In genomic region chr5:131222731-131223130, GRCh38 we compare ENCODE assay signal across 21 cellular contexts. TPM values are rescaled to one million over a fixed set of nuclear protein-coding genes. Genes with fewer than 3 reads are reported as not detected.
DNase-seq lines count a peak whose midpoint lies in the region; ATAC-seq, FAIRE-seq and TF ChIP-seq lines count a peak whose summit lies in the region.
"Had no signal": no experiment of that assay in that cellular context is flagged by ENCODE, and none has a peak within 500 bp of the region (broad histone marks: within the 10 kb centered on the region; RNA-seq: fewer than 3 reads in every experiment).

No MANE protein-coding gene starts in this region.

- BruUV-seq in GM12878 (replicated peaks; lab: Mats Ljungman, UMichigan) = no TSS peak

- no peak for TF ChIP-seq EP300 in GM12878 (IDR thresholded peaks at IDR 0.05; ENCODE audit: borderline replicate concordance in 1 of 2, control insufficient read depth in 1 of 2, low read depth in 2 of 2, low read length in 2 of 2)

- RAD21 ChIA-PET in GM12878 (lab: Charles Lee; ENCODE audit: unreplicated experiment) = interaction anchor here (1.0 to 10.4 kb wide), 12 partner anchors 9 to 162 kb away, joined by 3 to 161 read pairs (median 10); partner anchors contain the start of genes CDC42SE2 and HINT1

- peak overlapping the region; percentile 78; the same call in 1 of the 2 replicates for H3K27ac ChIP-seq in GM12878 (ENCODE audit: control insufficient read depth, insufficient read depth)
- H3K27ac ChIP-seq: BLaER1, SK-N-MC had no signal

- H3K79me2 ChIP-seq in GM12878 (ENCODE audit: control insufficient read depth, insufficient read depth, low read length) = peaks cover 84% of the 10 kb centered on the region

- DNase-seq in activated naive CD8-positive, alpha-beta T cell treated with anti-CD3 and anti-CD28 coated beads, Interleukin-2, amount 10 ng/mL, durations not matched to agents 7 days and 5 days = no peak
- DNase-seq in activated naive CD8-positive, alpha-beta T cell treated with anti-CD3 and anti-CD28 coated beads for 36 hours = no peak
- DNase-seq in GM12865 (ENCODE audit: low read depth) (no peak), GM12878 (ENCODE audit: low read depth, low spot score) (no peak), DMS114 treated with DMSO at 0.1 percent for 48 hours (lab: John Stamatoyannopoulos, UW; ENCODE audit: unreplicated experiment) (no peak), mucosa of descending colon (no peak)
- no peak for DNase-seq in activated CD4-positive, alpha-beta memory T cell treated with anti-CD3 and anti-CD28 coated beads, Interleukin-2, amount 10 ng/mL, durations not matched to agents 7 days and 5 days
- DNase-seq: Caco-2; CD4-positive, alpha-beta T cell; DMS 273 treated with DMSO at 0.1 percent for 48 hours; DND-41; H7; NCI-H1694; NCI-H2081 treated with DMSO at 0.1 percent for 48 hours; NCI-H446 treated with DMSO at 0.1 percent for 48 hours; NCI-H526 treated with DMSO at 0.1 percent for 48 hours; PC-3; RPMI8226; SHP77 treated with DMSO at 0.1 percent for 48 hours had no signal

- H3K9me3 ChIP-seq in GM12878 (replicated peaks; ENCODE audit: control insufficient read depth, insufficient read depth, low read length) (no peaks in the 10 kb centered on the region), mucosa of descending colon (no peaks in the 10 kb centered on the region)
- H3K9me3 ChIP-seq: BLaER1, Caco-2 had no signal

- H3K27me3 ChIP-seq in GM12878 (replicated peaks in 1 of 2; ENCODE audit: control insufficient read depth in 2 of 2, insufficient read depth in 2 of 2, low read length in 1 of 2) = no peaks in the 10 kb centered on the region
- H3K27me3 ChIP-seq: BLaER1 had no signal

- H3K9me3 Mint-ChIP-seq in activated naive CD8-positive, alpha-beta T cell treated with anti-CD3 and anti-CD28 coated beads, Interleukin-2, amount 10 ng/mL, durations not matched to agents 7 days and 5 days = no peaks in the 10 kb centered on the region
- no peaks in the 10 kb centered on the region for H3K9me3 Mint-ChIP-seq in activated naive CD8-positive, alpha-beta T cell treated with anti-CD3 and anti-CD28 coated beads for 36 hours
- H3K9me3 Mint-ChIP-seq in activated CD4-positive, alpha-beta memory T cell treated with anti-CD3 and anti-CD28 coated beads, Interleukin-2, amount 10 ng/mL, durations not matched to agents 7 days and 5 days = no peaks in the 10 kb centered on the region
- H3K9me3 Mint-ChIP-seq: CD4-positive, alpha-beta T cell had no signal

- POLR2A ChIA-PET in activated naive CD8-positive, alpha-beta T cell treated with anti-CD3 and anti-CD28 coated beads, Interleukin-2, amount 10 ng/mL, durations not matched to agents 7 days and 5 days (lab: Charles Lee) = interaction anchor here (1.1 kb wide), 1 partner anchor 41 kb away, joined by 4 read pairs; the partner anchor contains the start of gene CDC42SE2
- POLR2A ChIA-PET in GM12878 (lab: Charles Lee) = interaction anchor here (0.8 to 19.3 kb wide), 10 partner anchors 10 to 171 kb away, joined by 4 to 309 read pairs (median 10); partner anchors contain the start of gene CDC42SE2
- POLR2A ChIA-PET in activated CD4-positive, alpha-beta memory T cell treated with anti-CD3 and anti-CD28 coated beads, Interleukin-2, amount 10 ng/mL, durations not matched to agents 7 days and 5 days (lab: Charles Lee) = interaction anchor here (0.9 to 3.3 kb wide), 6 partner anchors 8 to 59 kb away, joined by 3 to 17 read pairs (median 3); partner anchors contain the start of gene CDC42SE2

- H3K36me3 Mint-ChIP-seq in activated naive CD8-positive, alpha-beta T cell treated with anti-CD3 and anti-CD28 coated beads, Interleukin-2, amount 10 ng/mL, durations not matched to agents 7 days and 5 days = peaks cover 2% of the 10 kb centered on the region
- peaks cover 9% of the 10 kb centered on the region for H3K36me3 Mint-ChIP-seq in activated naive CD8-positive, alpha-beta T cell treated with anti-CD3 and anti-CD28 coated beads for 36 hours
- peaks cover 2% of the 10 kb centered on the region for H3K36me3 Mint-ChIP-seq in activated CD4-positive, alpha-beta memory T cell treated with anti-CD3 and anti-CD28 coated beads, Interleukin-2, amount 10 ng/mL, durations not matched to agents 7 days and 5 days (ENCODE audit: low read depth)

- peaks cover 11% of the 10 kb centered on the region for H3K4me1 Mint-ChIP-seq in activated naive CD8-positive, alpha-beta T cell treated with anti-CD3 and anti-CD28 coated beads, Interleukin-2, amount 10 ng/mL, durations not matched to agents 7 days and 5 days
- H3K4me1 Mint-ChIP-seq in activated naive CD8-positive, alpha-beta T cell treated with anti-CD3 and anti-CD28 coated beads for 36 hours = peaks cover 32% of the 10 kb centered on the region
- peaks cover 28% of the 10 kb centered on the region for H3K4me1 Mint-ChIP-seq in activated CD4-positive, alpha-beta memory T cell treated with anti-CD3 and anti-CD28 coated beads, Interleukin-2, amount 10 ng/mL, durations not matched to agents 7 days and 5 days

- TF ChIP-seq CTCF in GM12865 (IDR thresholded peaks at IDR 0.05; ENCODE audit: insufficient read depth, low read depth, low read length, missing control alignments) = no peak
- no peak for TF ChIP-seq CTCF in GM12878 (IDR thresholded peaks at IDR 0.05 in 2 of 3, conservative IDR thresholded peaks at IDR 0.05 in 1 of 3; ENCODE audit: control insufficient read depth in 2 of 3, extremely low read depth in 1 of 3, insufficient read depth in 1 of 3, low read depth in 3 of 3, low read length in 3 of 3)
- no peak for TF ChIP-seq CTCF in mucosa of descending colon (IDR thresholded peaks at IDR 0.05)

- no peaks in the 10 kb centered on the region; a peak in 1 of 4 replicates for H3K36me3 ChIP-seq in GM12878 (ENCODE audit: control insufficient read depth in 2 of 2, insufficient read depth in 2 of 2, low read length in 1 of 2)
- H3K36me3 ChIP-seq in mucosa of descending colon (ENCODE audit: low read depth) = no peaks in the 10 kb centered on the region
- H3K36me3 ChIP-seq: BLaER1 had no signal

- in situ Hi-C loops in GM12878 (cut with MboI) = no loop called here

- H3K4me1 ChIP-seq in GM12878 (ENCODE audit: control insufficient read depth, insufficient read depth, low read length) (peaks cover 27% of the 10 kb centered on the region), mucosa of descending colon (ENCODE audit: low read depth) (peaks cover 16% of the 10 kb centered on the region)
- H3K4me1 ChIP-seq: BLaER1, Caco-2 had no signal

- H3K4me3 Mint-ChIP-seq in activated naive CD8-positive, alpha-beta T cell treated with anti-CD3 and anti-CD28 coated beads, Interleukin-2, amount 10 ng/mL, durations not matched to agents 7 days and 5 days = no peak overlapping the region
- no peak overlapping the region for H3K4me3 Mint-ChIP-seq in activated naive CD8-positive, alpha-beta T cell treated with anti-CD3 and anti-CD28 coated beads for 36 hours
- H3K4me3 Mint-ChIP-seq in activated CD4-positive, alpha-beta memory T cell treated with anti-CD3 and anti-CD28 coated beads, Interleukin-2, amount 10 ng/mL, durations not matched to agents 7 days and 5 days = no peak overlapping the region
- H3K4me3 Mint-ChIP-seq: CD4-positive, alpha-beta T cell had no signal

- FAIRE-seq in GM12878 (lab: Jason Lieb, UNC) = no peak

- intact Hi-C loops in GM12878 (cut with micrococcal nuclease; ENCODE audit: unreplicated experiment) (no loop called here), mucosa of descending colon (cut with DNase I, micrococcal nuclease) (no loop called here)

- no peak for TF ChIP-seq POLR2A in GM12878 (IDR thresholded peaks at IDR 0.05; ENCODE audit: low read depth, low read length)

- ATAC-seq in activated naive CD8-positive, alpha-beta T cell treated with anti-CD3 and anti-CD28 coated beads, Interleukin-2, amount 10 ng/mL, durations not matched to agents 7 days and 5 days (ENCODE audit: low read depth) = no peak
- no peak for ATAC-seq in GM12878
- no peak for ATAC-seq in mucosa of descending colon
- ATAC-seq: PC-3 had no signal

- peak overlapping the region; percentile 30 for H3K27ac Mint-ChIP-seq in activated naive CD8-positive, alpha-beta T cell treated with anti-CD3 and anti-CD28 coated beads, Interleukin-2, amount 10 ng/mL, durations not matched to agents 7 days and 5 days
- no peak overlapping the region for H3K27ac Mint-ChIP-seq in activated naive CD8-positive, alpha-beta T cell treated with anti-CD3 and anti-CD28 coated beads for 36 hours
- no peak overlapping the region for H3K27ac Mint-ChIP-seq in activated CD4-positive, alpha-beta memory T cell treated with anti-CD3 and anti-CD28 coated beads, Interleukin-2, amount 10 ng/mL, durations not matched to agents 7 days and 5 days
- H3K27ac Mint-ChIP-seq: CD4-positive, alpha-beta T cell had no signal

- H2AFZ ChIP-seq in GM12878 (ENCODE audit: control insufficient read depth, low read depth, low read length) = no peak overlapping the region

- CTCF ChIA-PET in GM12878 (lab: Yijun Ruan, JAX) = interaction anchor here (0.6 to 8.7 kb wide), 7 partner anchors 9 to 193 kb away, joined by 3 to 65 read pairs (median 4); partner anchors contain the start of gene CDC42SE2
- CTCF ChIA-PET in activated CD4-positive, alpha-beta memory T cell treated with anti-CD3 and anti-CD28 coated beads, Interleukin-2, amount 10 ng/mL, durations not matched to agents 7 days and 5 days (lab: Charles Lee) = interaction anchor here (0.7 to 1.5 kb wide), 4 partner anchors 9 to 16 kb away, joined by 3 to 4 read pairs (median 3); no protein-coding TSS in a partner anchor

- TF ChIP-seq RAD21 in GM12878 (IDR thresholded peaks at IDR 0.05; ENCODE audit: insufficient read depth, low read depth, low read length) = no peak

- H4K20me1 ChIP-seq in GM12878 (ENCODE audit: control insufficient read depth, insufficient read depth) = no peaks in the 10 kb centered on the region
- H4K20me1 ChIP-seq: BLaER1 had no signal

- H3K9ac ChIP-seq in GM12878 (ENCODE audit: control insufficient read depth, insufficient read depth, low read length) = 0 out of 2 replicates have a peak overlapping the region, but pooled peaks have one; percentile 24
- H3K9ac ChIP-seq: BLaER1 had no signal

- H3K27me3 Mint-ChIP-seq in activated naive CD8-positive, alpha-beta T cell treated with anti-CD3 and anti-CD28 coated beads, Interleukin-2, amount 10 ng/mL, durations not matched to agents 7 days and 5 days = no peaks in the 10 kb centered on the region
- H3K27me3 Mint-ChIP-seq in activated naive CD8-positive, alpha-beta T cell treated with anti-CD3 and anti-CD28 coated beads for 36 hours = no peaks in the 10 kb centered on the region
- H3K27me3 Mint-ChIP-seq in activated CD4-positive, alpha-beta memory T cell treated with anti-CD3 and anti-CD28 coated beads, Interleukin-2, amount 10 ng/mL, durations not matched to agents 7 days and 5 days = no peaks in the 10 kb centered on the region
- H3K27me3 Mint-ChIP-seq: CD4-positive, alpha-beta T cell had no signal

- SMC1A ChIA-PET in GM12878 (lab: Charles Lee; ENCODE audit: uncharacterized antibody, unreplicated experiment) = interaction anchor here (0.9 to 26.7 kb wide), 16 partner anchors 10 to 192 kb away, joined by 3 to 1218 read pairs (median 6); partner anchors contain the start of gene CDC42SE2

- peak overlapping the region; percentile 92 for H3K4me2 ChIP-seq in GM12878 (ENCODE audit: control insufficient read depth, insufficient read depth)
- H3K4me2 ChIP-seq: BLaER1 had no signal

- peak overlapping the region; percentile 49 for H3K4me3 ChIP-seq in GM12865 (ENCODE audit: low read depth, low read length)
- H3K4me3 ChIP-seq in GM12878 = peak overlapping the region; percentile 64
- no peak overlapping the region for H3K4me3 ChIP-seq in mucosa of descending colon
- H3K4me3 ChIP-seq: BLaER1, SK-N-MC had no signal

RNA-seq across cellular contexts. Expression of gene CDC42SE2, which starts 41.1 kb away (rescaled TPM):
- total RNA-seq in activated naive CD8-positive, alpha-beta T cell treated with anti-CD3 and anti-CD28 coated beads, Interleukin-2, amount 10 ng/mL, durations not matched to agents 7 days and 5 days = 100 to 1,000 TPM; 193 to 199 TPM
- total RNA-seq in activated naive CD8-positive, alpha-beta T cell treated with anti-CD3 and anti-CD28 coated beads for 36 hours = 100 to 1,000 TPM; 112 to 116 TPM
- 137 and 144 TPM in 2 replicates for total RNA-seq in GM12878 (2013; cell fraction: nucleolus; rRNA removed)
- total RNA-seq in GM12878 (2014; rRNA removed) (81.7 and 101 TPM in 2 replicates), GM12878 (2014; rRNA removed; fragmentation: Illumina TruSeq; extraction: Trizol) (90.7 and 91.1 TPM in 2 replicates), GM12878 (2021) (75.6 and 76.0 TPM in 2 replicates), mucosa of descending colon (100 to 1,000 TPM in 2 of 3 donors, 10 to 100 TPM in 1; 60.5 to 116 (median 101) TPM)
- 54.3 TPM for polyA plus RNA-seq in GM12878 (2011; ENCODE audit: low read depth)
- polyA plus RNA-seq in GM12878 (2011; rRNA removed) (148 and 215 TPM in 2 replicates), GM12878 (2014; fragmentation: Illumina TruSeq; extraction: Trizol) (75.2 and 106 TPM in 2 replicates), GM12878 (2014; fragmentation: Nextera tagmentation; extraction: Ambion mirVana) (10 to 100 TPM; 57.0 to 78.8 TPM), GM12878 (2014; rRNA removed) (57.2 and 62.0 TPM in 2 replicates), GM12878 (2016; fragmentation: Nextera tagmentation; extraction: Ambion mirVana) (100 to 1,000 TPM; 113 to 116 TPM)
- polyA plus RNA-seq in GM12878 (2011; cell fraction: cytosol; rRNA removed) = 43.4 and 63.0 TPM in 2 replicates
- 39.5 and 43.8 TPM in 2 replicates for polyA plus RNA-seq in GM12878 (2011; cell fraction: nucleus; rRNA removed)
- polyA plus RNA-seq in GM12878 (2012) = 80.9 and 89.2 TPM in 2 replicates
- 107 and 140 TPM in 2 replicates for polyA minus RNA-seq in GM12878 (2011; rRNA and poly(A)+ RNA removed)
- 46.4 and 47.3 TPM in 2 replicates for polyA minus RNA-seq in GM12878 (2011; cell fraction: cytosol; rRNA and poly(A)+ RNA removed)
- 30.0 and 58.6 TPM in 2 replicates for polyA minus RNA-seq in GM12878 (2011; cell fraction: nucleus; rRNA and poly(A)+ RNA removed)
- total RNA-seq in activated CD4-positive, alpha-beta memory T cell treated with anti-CD3 and anti-CD28 coated beads, Interleukin-2, amount 10 ng/mL, durations not matched to agents 7 days and 5 days = 100 to 1,000 TPM; 163 to 166 TPM

RNA-seq across cellular contexts. Expression of gene LYRM7, which starts 52.0 kb away (rescaled TPM):
- total RNA-seq in activated naive CD8-positive, alpha-beta T cell treated with anti-CD3 and anti-CD28 coated beads, Interleukin-2, amount 10 ng/mL, durations not matched to agents 7 days and 5 days = 10 to 100 TPM; 15.0 to 18.2 TPM
- total RNA-seq in activated naive CD8-positive, alpha-beta T cell treated with anti-CD3 and anti-CD28 coated beads for 36 hours = 10 to 100 TPM; 26.2 to 28.5 TPM
- 15.3 and 23.4 TPM in 2 replicates for total RNA-seq in GM12878 (2013; cell fraction: nucleolus; rRNA removed)
- total RNA-seq in GM12878 (2014; rRNA removed) = 15.1 and 19.6 TPM in 2 replicates
- total RNA-seq in GM12878 (2014; rRNA removed; fragmentation: Illumina TruSeq; extraction: Trizol) = 17.6 and 21.7 TPM in 2 replicates
- 13.7 and 13.9 TPM in 2 replicates for total RNA-seq in GM12878 (2021)
- 2.7 TPM for polyA plus RNA-seq in GM12878 (2011; ENCODE audit: low read depth)
- 9.2 and 21.4 TPM in 2 replicates for polyA plus RNA-seq in GM12878 (2011; rRNA removed)
- 3.6 and 3.7 TPM in 2 replicates for polyA plus RNA-seq in GM12878 (2011; cell fraction: cytosol; rRNA removed)
- 1.4 and 1.5 TPM in 2 replicates for polyA plus RNA-seq in GM12878 (2011; cell fraction: nucleus; rRNA removed)
- polyA plus RNA-seq in GM12878 (2012) = 7.1 and 8.1 TPM in 2 replicates
- polyA plus RNA-seq in GM12878 (2014; fragmentation: Illumina TruSeq; extraction: Trizol) = 17.9 and 21.8 TPM in 2 replicates
- 10 to 100 TPM; 25.8 to 45.7 TPM for polyA plus RNA-seq in GM12878 (2014; fragmentation: Nextera tagmentation; extraction: Ambion mirVana)
- polyA plus RNA-seq in GM12878 (2014; rRNA removed) = 8.6 and 18.7 TPM in 2 replicates
- polyA plus RNA-seq in GM12878 (2016; fragmentation: Nextera tagmentation; extraction: Ambion mirVana) = 10 to 100 TPM; 61.0 to 68.8 TPM
- polyA minus RNA-seq in GM12878 (2011; rRNA and poly(A)+ RNA removed) = 2.2 and 2.3 TPM in 2 replicates
- polyA minus RNA-seq in GM12878 (2011; cell fraction: cytosol; rRNA and poly(A)+ RNA removed) = 1.7 and 2.4 TPM in 2 replicates
- polyA minus RNA-seq in GM12878 (2011; cell fraction: nucleus; rRNA and poly(A)+ RNA removed) = 0.85 and 1.2 TPM in 2 replicates
- 10 to 100 TPM; 11.2 to 12.9 (median 11.7) TPM for total RNA-seq in mucosa of descending colon
- total RNA-seq in activated CD4-positive, alpha-beta memory T cell treated with anti-CD3 and anti-CD28 coated beads, Interleukin-2, amount 10 ng/mL, durations not matched to agents 7 days and 5 days = 10 to 100 TPM in 1 of 2 experiments, 1 to 10 TPM in 1; 9.8 to 11.9 TPM

RNA-seq across cellular contexts. Expression of gene HINT1, which starts 57.7 kb away (rescaled TPM):
- total RNA-seq in activated naive CD8-positive, alpha-beta T cell treated with anti-CD3 and anti-CD28 coated beads, Interleukin-2, amount 10 ng/mL, durations not matched to agents 7 days and 5 days = 100 to 1,000 TPM; 249 to 251 TPM
- 100 to 1,000 TPM; 324 to 356 TPM for total RNA-seq in activated naive CD8-positive, alpha-beta T cell treated with anti-CD3 and anti-CD28 coated beads for 36 hours
- total RNA-seq in GM12878 (2013; cell fraction: nucleolus; rRNA removed) = 90.7 and 94.5 TPM in 2 replicates
- total RNA-seq in GM12878 (2014; rRNA removed) = 352 and 366 TPM in 2 replicates
- 347 and 351 TPM in 2 replicates for total RNA-seq in GM12878 (2014; rRNA removed; fragmentation: Illumina TruSeq; extraction: Trizol)
- total RNA-seq in GM12878 (2021) = 248 and 253 TPM in 2 replicates
- 524 TPM for polyA plus RNA-seq in GM12878 (2011; ENCODE audit: low read depth)
- 997 and 1,373 TPM in 2 replicates for polyA plus RNA-seq in GM12878 (2011; rRNA removed)
- polyA plus RNA-seq in GM12878 (2011; cell fraction: cytosol; rRNA removed) = 438 and 451 TPM in 2 replicates
- polyA plus RNA-seq in GM12878 (2011; cell fraction: nucleus; rRNA removed) = 337 and 368 TPM in 2 replicates
- 400 and 478 TPM in 2 replicates for polyA plus RNA-seq in GM12878 (2012)
- 260 TPM in 2 replicates for polyA plus RNA-seq in GM12878 (2014; fragmentation: Illumina TruSeq; extraction: Trizol)
- polyA plus RNA-seq in GM12878 (2014; fragmentation: Nextera tagmentation; extraction: Ambion mirVana) = 100 to 1,000 TPM; 844 to 901 TPM
- 438 and 478 TPM in 2 replicates for polyA plus RNA-seq in GM12878 (2014; rRNA removed)
- polyA plus RNA-seq in GM12878 (2016; fragmentation: Nextera tagmentation; extraction: Ambion mirVana) = 100 to 1,000 TPM; 687 to 705 TPM
- polyA minus RNA-seq in GM12878 (2011; rRNA and poly(A)+ RNA removed) = 124 and 166 TPM in 2 replicates
- 75.7 and 78.3 TPM in 2 replicates for polyA minus RNA-seq in GM12878 (2011; cell fraction: cytosol; rRNA and poly(A)+ RNA removed)
- 54.9 and 72.1 TPM in 2 replicates for polyA minus RNA-seq in GM12878 (2011; cell fraction: nucleus; rRNA and poly(A)+ RNA removed)
- total RNA-seq in mucosa of descending colon = 100 to 1,000 TPM; 223 to 289 (median 275) TPM
- total RNA-seq in activated CD4-positive, alpha-beta memory T cell treated with anti-CD3 and anti-CD28 coated beads, Interleukin-2, amount 10 ng/mL, durations not matched to agents 7 days and 5 days = 100 to 1,000 TPM; 323 to 329 TPM
